In genomic region chr1:209248649-209249279, GRCh38 we compare ENCODE assay signal across 8 cellular contexts.
A peak's percentile ranks its signal among the peaks of the same experiment; 100 is the strongest.
DNase-seq lines count a peak whose midpoint lies in the region; ATAC-seq and TF ChIP-seq lines count a peak whose summit lies in the region.

No MANE protein-coding gene starts in this region.

- no peaks in the 10 kb centered on the region for H3K27me3 Mint-ChIP-seq in activated CD8-positive, alpha-beta memory T cell treated with anti-CD3 and anti-CD28 coated beads, Interleukin-2, amount 10 ng/mL, durations not matched to agents 7 days and 5 days

- ATAC-seq in GM19468 (IDR thresholded peaks at IDR 0.05; ENCODE audit: extremely low read depth, unreplicated experiment) (peak; percentile 78), HG03571 (IDR thresholded peaks at IDR 0.05; ENCODE audit: unreplicated experiment) (peak; percentile 87)
- ATAC-seq in activated CD8-positive, alpha-beta memory T cell treated with anti-CD3 and anti-CD28 coated beads, Interleukin-2, amount 10 ng/mL, durations not matched to agents 7 days and 5 days = peak; percentile 51

- no peak overlapping the region for H3K4me3 Mint-ChIP-seq in activated CD8-positive, alpha-beta memory T cell treated with anti-CD3 and anti-CD28 coated beads, Interleukin-2, amount 10 ng/mL, durations not matched to agents 7 days and 5 days

- no peaks in the 10 kb centered on the region for H3K4me1 Mint-ChIP-seq in activated CD8-positive, alpha-beta memory T cell treated with anti-CD3 and anti-CD28 coated beads, Interleukin-2, amount 10 ng/mL, durations not matched to agents 7 days and 5 days

- no peaks in the 10 kb centered on the region for H3K9me3 Mint-ChIP-seq in activated CD8-positive, alpha-beta memory T cell treated with anti-CD3 and anti-CD28 coated beads, Interleukin-2, amount 10 ng/mL, durations not matched to agents 7 days and 5 days (ENCODE audit: low read depth)

- TF ChIP-seq CTCF in fibroblast of the aortic adventitia (IDR thresholded peaks at IDR 0.05; ENCODE audit: insufficient read depth, low read length) = peak; percentile 87

- CTCF ChIA-PET in activated CD8-positive, alpha-beta memory T cell treated with anti-CD3 and anti-CD28 coated beads, Interleukin-2, amount 10 ng/mL, durations not matched to agents 7 days and 5 days (lab: Charles Lee) = interaction anchor here (0.7 to 2.4 kb wide), 14 partner anchors 10 to 597 kb away, joined by 3 to 14 read pairs (median 4); no protein-coding TSS in a partner anchor

- no peak overlapping the region for H3K27ac Mint-ChIP-seq in activated CD8-positive, alpha-beta memory T cell treated with anti-CD3 and anti-CD28 coated beads, Interleukin-2, amount 10 ng/mL, durations not matched to agents 7 days and 5 days

- no peaks in the 10 kb centered on the region for H3K36me3 Mint-ChIP-seq in activated CD8-positive, alpha-beta memory T cell treated with anti-CD3 and anti-CD28 coated beads, Interleukin-2, amount 10 ng/mL, durations not matched to agents 7 days and 5 days

- DNase-seq in DMS79 (lab: John Stamatoyannopoulos, UW) = peak; percentile 54
- DNase-seq in NCI-H524 (lab: John Stamatoyannopoulos, UW) = peak; percentile 73 to 92
- peak; percentile 54 for DNase-seq in activated CD8-positive, alpha-beta memory T cell treated with anti-CD3 and anti-CD28 coated beads, Interleukin-2, amount 10 ng/mL, durations not matched to agents 7 days and 5 days
- peak; percentile 77 for DNase-seq in fibroblast of the aortic adventitia (ENCODE audit: low read depth)
- peak in 29 of 56 donors; percentile 3 to 68 (median 14) for DNase-seq in nucleus accumbens (lab: John Stamatoyannopoulos, UW)
- DNase-seq in cortex of kidney (lab: John Stamatoyannopoulos, UW) = no peak

- no peak overlapping the region for H3K4me3 ChIP-seq in fibroblast of the aortic adventitia (ENCODE audit: low read depth, low read length)
